18 cellular contexts compared by ENCODE assay signal in the genomic region with DNA sequence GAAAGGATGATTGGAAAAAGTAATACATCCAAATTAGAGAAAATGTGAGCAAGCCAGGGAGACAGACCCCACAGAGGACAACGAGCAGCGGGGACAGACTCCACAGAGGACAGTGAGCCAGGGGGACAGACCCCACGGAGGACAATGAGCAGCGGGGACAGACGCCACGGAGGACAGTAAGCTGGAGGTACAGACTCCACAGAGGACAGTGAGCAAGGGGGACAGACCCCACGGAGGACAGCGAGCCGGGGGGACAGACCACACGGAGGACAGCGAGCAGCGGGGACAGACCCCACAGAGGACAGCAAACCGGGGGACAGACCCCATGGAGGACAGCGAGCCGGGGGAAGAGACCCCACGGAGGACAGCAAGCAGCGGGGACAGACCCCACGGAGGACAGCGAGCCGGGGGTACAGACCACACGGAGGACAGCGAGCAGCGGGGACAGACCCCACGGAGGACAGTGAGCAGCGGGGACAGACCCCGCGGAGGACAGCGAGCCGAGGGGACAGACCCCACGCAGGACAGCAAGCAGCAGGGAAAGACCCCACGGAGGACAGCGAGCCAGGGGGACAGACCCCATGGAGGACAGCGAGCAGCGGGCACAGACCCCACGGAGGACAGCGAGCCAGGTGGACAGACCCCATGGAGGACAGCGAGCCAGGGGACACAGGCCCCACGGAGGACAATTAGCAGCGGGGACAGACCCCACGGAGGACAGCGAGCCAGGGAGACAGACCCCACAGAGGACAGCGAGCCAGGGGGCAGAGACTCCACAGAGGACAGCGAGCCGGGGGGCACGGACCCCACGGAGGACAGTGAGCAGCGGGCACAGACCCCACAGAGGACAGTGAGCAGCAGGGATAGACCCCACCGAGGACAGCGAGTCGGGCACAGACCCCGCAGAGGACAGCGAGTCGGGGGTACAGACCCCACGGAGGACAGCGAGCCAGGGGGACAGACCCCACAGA. TPM values are rescaled to one million over a fixed set of nuclear protein-coding genes. Genes with fewer than 3 reads are reported as not detected.
A peak's percentile ranks its signal among the peaks of the same experiment; 100 is the strongest.
DNase-seq lines count a peak whose midpoint lies in the region; FAIRE-seq and TF ChIP-seq lines count a peak whose summit lies in the region.
"Had no signal": no experiment of that assay in that cellular context is flagged by ENCODE, and none has a peak within 500 bp of the region (broad histone marks: within the 10 kb centered on the region; RNA-seq: fewer than 3 reads in every experiment).

No MANE protein-coding gene starts in this region.

- peak; percentile 4 for FAIRE-seq in HTR-8/SVneo (lab: Jason Lieb, UNC)
- FAIRE-seq: G401.6, GM12892 had no signal

- H3K27me3 Mint-ChIP-seq in MCF 10A (ENCODE audit: insufficient read depth, unreplicated experiment) = peaks cover 20% of the 10 kb centered on the region
- H3K27me3 Mint-ChIP-seq in progenitor cell of endocrine pancreas = peaks cover 6% of the 10 kb centered on the region

- in situ Hi-C loops in mammary epithelial cell (cut with MboI; ENCODE audit: low sequenced_read_pairs in 2 of 2) = no loop called here

- intact Hi-C loops in MCF 10A (cut with micrococcal nuclease) (loop anchor here (10.0 kb wide), 1 partner anchor 178 kb away; no protein-coding TSS in a partner anchor), mammary epithelial cell (cut with micrococcal nuclease) (no loop called here)

- H2AFZ ChIP-seq in mammary epithelial cell (ENCODE audit: low read depth, low read length) = no peak overlapping the region

- POLR2A ChIA-PET in MCF 10A (lab: Yijun Ruan, JAX) = interaction anchor here (0.7 kb wide), 1 partner anchor 183 kb away, joined by 4 read pairs; no protein-coding TSS in a partner anchor

- no peak for TF ChIP-seq CTCF in MCF 10A (IDR thresholded peaks at IDR 0.05; ENCODE audit: unreplicated experiment)
- no peak for TF ChIP-seq CTCF in mammary epithelial cell (conservative IDR thresholded peaks at IDR 0.05 in 1 of 2, IDR thresholded peaks at IDR 0.05 in 1 of 2; ENCODE audit: extremely low read depth in 1 of 2, insufficient read depth in 1 of 2, low read depth in 1 of 2, low read length in 2 of 2)
- no peak for TF ChIP-seq CTCF in progenitor cell of endocrine pancreas (IDR thresholded peaks at IDR 0.05; ENCODE audit: unreplicated experiment)

- peaks cover 3% of the 10 kb centered on the region for H3K4me1 ChIP-seq in mammary epithelial cell (ENCODE audit: insufficient read depth, low read length)

- H3K79me2 ChIP-seq in mammary epithelial cell (ENCODE audit: insufficient read depth, low read length) = no peaks in the 10 kb centered on the region

- H3K36me3 Mint-ChIP-seq in MCF 10A (ENCODE audit: insufficient read depth, unreplicated experiment) = no peaks in the 10 kb centered on the region
- H3K36me3 Mint-ChIP-seq in progenitor cell of endocrine pancreas (ENCODE audit: insufficient read depth) = no peaks in the 10 kb centered on the region

- H3K27ac Mint-ChIP-seq in MCF 10A (ENCODE audit: low read depth, unreplicated experiment) (peak overlapping the region; percentile 1), progenitor cell of endocrine pancreas (peak overlapping the region; percentile 49)
- H3K27ac Mint-ChIP-seq: CD4-positive, alpha-beta T cell had no signal

- BruUV-seq in MCF 10A (replicated peaks; lab: Mats Ljungman, UMichigan) (no TSS peak), mammary epithelial cell (replicated peaks; lab: Mats Ljungman, UMichigan) (no TSS peak)

- no peaks in the 10 kb centered on the region for H3K36me3 ChIP-seq in mammary epithelial cell (ENCODE audit: insufficient read depth, low read length)

- dilution Hi-C loops in mammary epithelial cell (cut with HindIII; ENCODE audit: low sequenced_read_pairs) = no loop called here

- no peaks in the 10 kb centered on the region for H4K20me1 ChIP-seq in mammary epithelial cell (ENCODE audit: insufficient read depth, low read length)

- H3K4me3 Mint-ChIP-seq in MCF 10A (ENCODE audit: unreplicated experiment) = no peak overlapping the region
- H3K4me3 Mint-ChIP-seq in progenitor cell of endocrine pancreas (ENCODE audit: low read depth) = no peak overlapping the region
- H3K4me3 Mint-ChIP-seq: CD4-positive, alpha-beta T cell had no signal

- 95% methylated on average over 15 of the region's 55 CpGs for WGBS in mammary epithelial cell (ENCODE audit: low coverage, missing lambda C conversion rate)

- CTCF ChIA-PET in MCF 10A (lab: Yijun Ruan, JAX) (no interaction called here), mammary epithelial cell (lab: Charles Lee; ENCODE audit: low non-redundant PET) (no interaction called here)

- no peak overlapping the region for H3K9ac ChIP-seq in mammary epithelial cell (ENCODE audit: insufficient read depth, low read length)

- H3K27me3 ChIP-seq in mammary epithelial cell (ENCODE audit: insufficient read depth, low read length) = no peaks in the 10 kb centered on the region

- no peak overlapping the region for H3K4me3 ChIP-seq in mammary epithelial cell (replicated peaks in 1 of 3; ENCODE audit: insufficient read depth in 1 of 3, low read depth in 2 of 3, low read length in 3 of 3)

- H3K4me1 Mint-ChIP-seq in MCF 10A (ENCODE audit: insufficient read depth, unreplicated experiment) (no peaks in the 10 kb centered on the region), progenitor cell of endocrine pancreas (ENCODE audit: low read depth) (peaks cover 10% of the 10 kb centered on the region)

- H3K9me3 ChIP-seq in mammary epithelial cell (replicated peaks; ENCODE audit: insufficient read depth, low read length) = no peaks in the 10 kb centered on the region

- H3K27ac ChIP-seq in mammary epithelial cell (ENCODE audit: insufficient read depth, low read depth, low read length) = no peak overlapping the region

- H3K9me3 Mint-ChIP-seq in MCF 10A (ENCODE audit: unreplicated experiment) (no peaks in the 10 kb centered on the region), progenitor cell of endocrine pancreas (ENCODE audit: low read depth) (no peaks in the 10 kb centered on the region)
- H3K9me3 Mint-ChIP-seq: CD4-positive, alpha-beta T cell had no signal

- no peak overlapping the region for H3K4me2 ChIP-seq in mammary epithelial cell (ENCODE audit: insufficient read depth, low read depth, low read length)

- DNase-seq in MCF 10A (ENCODE audit: unreplicated experiment) (no peak), mammary epithelial cell (no peak), HTR-8/SVneo (ENCODE audit: insufficient read length, low spot score) (no peak), islet precursor cell (peak; percentile 51), progenitor cell of endocrine pancreas (ENCODE audit: low spot score, unreplicated experiment) (no peak), DMS114 treated with DMSO at 0.1 percent for 48 hours (lab: John Stamatoyannopoulos, UW; ENCODE audit: unreplicated experiment) (no peak), DMS53 (lab: John Stamatoyannopoulos, UW) (no peak), globus pallidus (ENCODE audit: low spot score) (no peak)
- DNase-seq: Calu3, DMS79 treated with DMSO at 0.1 percent for 48 hours, HCEC 1CT, NCI-H146, NCI-H2227 treated with DMSO at 0.1 percent for 48 hours, NCI-H526 treated with DMSO at 0.1 percent for 48 hours, RPMI8226 had no signal

RNA-seq across cellular contexts. Expression of a gene that starts 1.9 kb away (rescaled TPM):
- 2.0 and 7.0 TPM in 2 replicates for total RNA-seq in MCF 10A (2022)
- 10 to 100 TPM in 1 of 2 donors, 1 to 10 TPM in 1; 6.0 to 10.6 TPM for total RNA-seq in mammary epithelial cell
- polyA plus RNA-seq in mammary epithelial cell = 0.63 TPM
- 4.8 TPM for polyA minus RNA-seq in mammary epithelial cell
- 44.3 and 47.6 TPM in 2 replicates for total RNA-seq in progenitor cell of endocrine pancreas

RNA-seq across cellular contexts. Expression of a gene that starts 39.9 kb away (rescaled TPM):
- total RNA-seq in MCF 10A (2022) = 44.9 and 48.9 TPM in 2 replicates
- 10 to 100 TPM; 25.5 to 45.8 TPM for total RNA-seq in mammary epithelial cell
- polyA plus RNA-seq in mammary epithelial cell = 14.5 TPM
- polyA minus RNA-seq in mammary epithelial cell = 19.9 TPM
- total RNA-seq in progenitor cell of endocrine pancreas = 69.0 and 69.2 TPM in 2 replicates

RNA-seq across cellular contexts. Expression of a gene that starts 40.0 kb away (rescaled TPM):
- total RNA-seq in MCF 10A (2022) = 13.7 and 21.4 TPM in 2 replicates
- total RNA-seq in mammary epithelial cell = 10 to 100 TPM in 1 of 2 donors, 1 to 10 TPM in 1; 5.7 to 27.9 TPM
- 35.4 TPM for polyA plus RNA-seq in mammary epithelial cell
- 68.5 TPM for polyA minus RNA-seq in mammary epithelial cell
- 11.9 and 13.5 TPM in 2 replicates for total RNA-seq in progenitor cell of endocrine pancreas
